Comparison of ENCODE assay signal across 18 cellular contexts in the genomic region with DNA sequence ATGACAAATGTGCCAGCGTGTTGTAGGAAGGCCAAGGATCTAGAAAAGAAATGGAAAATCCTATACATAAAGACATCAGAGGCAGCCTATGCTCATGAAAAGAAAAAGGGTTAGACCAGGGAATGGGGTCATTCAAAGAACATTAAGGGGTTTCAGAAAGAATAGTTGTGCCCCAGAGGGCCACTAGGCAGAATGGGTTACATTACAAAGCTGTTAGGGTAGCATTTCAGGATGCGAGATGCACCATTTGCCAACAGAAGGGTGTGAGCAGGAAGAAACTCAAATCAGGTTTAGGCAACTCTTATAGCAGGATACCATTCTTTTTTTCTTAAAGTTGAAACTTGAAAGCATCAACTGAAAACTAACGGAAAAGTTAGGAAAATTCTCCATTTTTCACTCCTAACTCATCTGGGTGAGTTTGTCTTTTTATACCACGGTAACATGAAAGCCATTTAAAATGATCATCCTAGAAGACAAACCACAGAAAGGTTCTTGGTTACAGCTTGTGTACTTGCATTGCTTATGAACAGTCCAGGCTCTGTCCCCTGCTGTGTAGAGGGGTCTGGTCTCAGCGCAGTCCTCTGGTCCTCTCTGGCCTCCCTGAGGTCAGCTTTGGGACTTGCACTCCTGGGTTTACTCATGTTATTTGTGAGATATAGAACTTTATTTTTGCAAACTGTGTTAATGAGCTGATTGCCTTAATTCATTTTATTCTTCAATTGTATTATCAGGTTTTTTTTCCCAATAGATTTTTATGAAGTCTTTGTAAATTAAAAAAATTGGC.
DNase-seq lines count a peak whose midpoint lies in the region; ATAC-seq, FAIRE-seq and TF ChIP-seq lines count a peak whose summit lies in the region.
"Had no signal": no experiment of that assay in that cellular context is flagged by ENCODE, and none has a peak within 500 bp of the region (broad histone marks: within the 10 kb centered on the region; RNA-seq: fewer than 3 reads in every experiment).

No MANE protein-coding gene starts in this region.

- no peaks in the 10 kb centered on the region for H3K9me2 ChIP-seq in GM23338 (ENCODE audit: insufficient read depth)

- H3K27ac ChIP-seq in GM23338 (ENCODE audit: low read depth) (no peak overlapping the region), H1 (ENCODE audit: low read depth, low read length) (no peak overlapping the region), neural progenitor cell (no peak overlapping the region)
- H3K27ac ChIP-seq: SJSA1 had no signal

- no peak overlapping the region for H3K18ac ChIP-seq in H1 (ENCODE audit: extremely low read depth, low read length)

- DNase-seq in GM23338 (ENCODE audit: low spot score) (peak; percentile 13), NCI-H69 (lab: John Stamatoyannopoulos, UW) (peak; percentile 21), H1 (ENCODE audit: low read depth in 1 of 2, low spot score in 2 of 2) (no peak), neural progenitor cell (ENCODE audit: low spot score) (peak; percentile 24), HFFc6 (no peak), NCI-H226 (no peak)
- DNase-seq: BE2C, DMS79, Karpas-422, NCI-H1694, NCI-H2081, NCI-H446 treated with DMSO at 0.1 percent for 48 hours, NCI-H526 treated with DMSO at 0.1 percent for 48 hours had no signal

- TF ChIP-seq POLR2A in H1 (IDR thresholded peaks at IDR 0.05; ENCODE audit: control extremely low read depth in 1 of 2, low read depth in 2 of 2, low read length in 2 of 2), result no peak

- H3K27me3 Mint-ChIP-seq in GM23338 (ENCODE audit: insufficient read depth, low read depth, poor library complexity) (no peaks in the 10 kb centered on the region), neural progenitor cell (ENCODE audit: insufficient read depth, low read depth) (no peaks in the 10 kb centered on the region), HFFc6 (ENCODE audit: insufficient read depth) (no peaks in the 10 kb centered on the region; the same call in none of the 2 replicates)

- H4K5ac ChIP-seq in H1 (ENCODE audit: insufficient read length, low read depth, low read length), result no peak overlapping the region

- WGBS in H1 (ENCODE audit: extremely low coverage in 1 of 2, insufficient coverage in 1 of 2, insufficient read length in 1 of 2, insufficient replicate concordance in 2 of 2, low coverage in 1 of 2, low lambda C conversion rate in 2 of 2, missing lambda C conversion rate in 1 of 2), 2 experiments, result 68% methylated on average over 5 of the region's 5 CpGs; no CpG with 5 or more reads in 1 of the 2 experiments

- ATAC-seq in GM23338 (peak; percentile 62), HG02763 (IDR thresholded peaks at IDR 0.05; ENCODE audit: unreplicated experiment) (no peak)
- ATAC-seq: Right ventricle myocardium inferior had no signal

- H3F3A ChIP-seq in GM23338 (replicated peaks; ENCODE audit: low read depth) (no peaks in the 10 kb centered on the region), neural progenitor cell (ENCODE audit: low read depth) (no peaks in the 10 kb centered on the region)

- no peak for TF ChIP-seq EP300 in H1 (IDR thresholded peaks at IDR 0.05; ENCODE audit: borderline replicate concordance in 1 of 2, low read depth in 2 of 2, low read length in 2 of 2)

- no peak overlapping the region for H4K91ac ChIP-seq in H1 (replicated peaks; ENCODE audit: insufficient read length, low read length)

- CTCF ChIA-PET in H1 (lab: Charles Lee; ENCODE audit: partially characterized antibody), result interaction anchor here (0.7 to 1.2 kb wide), 6 partner anchors 10 to 184 kb away, joined by 3 to 5 read pairs (median 3); no protein-coding TSS in a partner anchor

- H3K9me3 Mint-ChIP-seq in GM23338, result no peaks in the 10 kb centered on the region
- peaks cover 3% of the 10 kb centered on the region for H3K9me3 Mint-ChIP-seq in neural progenitor cell
- H3K9me3 Mint-ChIP-seq in HFFc6, result no peaks in the 10 kb centered on the region

- H3K23me2 ChIP-seq in H1 (ENCODE audit: low read depth, low read length), result no peaks in the 10 kb centered on the region

- H3K36me3 Mint-ChIP-seq in GM23338 (ENCODE audit: low read depth) (no peaks in the 10 kb centered on the region), neural progenitor cell (no peaks in the 10 kb centered on the region), HFFc6 (ENCODE audit: low read depth) (no peaks in the 10 kb centered on the region)

- no peak overlapping the region for H2BK12ac ChIP-seq in H1 (ENCODE audit: low read depth, low read length)

- H4K20me1 ChIP-seq in GM23338 (replicated peaks; ENCODE audit: insufficient read depth) (no peaks in the 10 kb centered on the region), H1 (replicated peaks in 1 of 2; ENCODE audit: control insufficient read depth in 1 of 2, insufficient read depth in 2 of 2, low read length in 2 of 2) (no peaks in the 10 kb centered on the region), neural progenitor cell (ENCODE audit: low read depth) (no peaks in the 10 kb centered on the region)

- no peak for FAIRE-seq in H1 (lab: Jason Lieb, UNC)
- FAIRE-seq: D721Med had no signal

- H3K27ac Mint-ChIP-seq in GM23338 (no peak overlapping the region), neural progenitor cell (peak overlapping the region; percentile 34), HFFc6 (no peak overlapping the region)

- no peaks in the 10 kb centered on the region for H3K79me1 ChIP-seq in H1 (ENCODE audit: low read depth, low read length)

- H3K4me1 Mint-ChIP-seq in GM23338 (peaks cover 7% of the 10 kb centered on the region), neural progenitor cell (peaks cover 16% of the 10 kb centered on the region), HFFc6 (ENCODE audit: low read depth) (no peaks in the 10 kb centered on the region)

- H3K14ac ChIP-seq in H1 (ENCODE audit: insufficient read length), result no peak overlapping the region

- POLR2A ChIA-PET in H1 (lab: Charles Lee; ENCODE audit: partially characterized antibody), result no interaction called here

- H3K4me3 Mint-ChIP-seq in GM23338 (no peak overlapping the region), neural progenitor cell (no peak overlapping the region), HFFc6 (no peak overlapping the region)

- H3K79me2 ChIP-seq in GM23338 (replicated peaks; ENCODE audit: insufficient read depth), result no peaks in the 10 kb centered on the region
- H3K79me2 ChIP-seq in H1 (ENCODE audit: control insufficient read depth in 1 of 2, insufficient read depth in 2 of 2, low read length in 2 of 2), result no peaks in the 10 kb centered on the region
- no peaks in the 10 kb centered on the region for H3K79me2 ChIP-seq in neural progenitor cell (ENCODE audit: low read depth)

- no peak overlapping the region for H2BK5ac ChIP-seq in H1 (ENCODE audit: low read depth, low read length)

- TF ChIP-seq CTCF in GM23338 (conservative IDR thresholded peaks at IDR 0.05; ENCODE audit: low read depth in 2 of 2) (no peak), H1 (IDR thresholded peaks at IDR 0.05; ENCODE audit: control extremely low read depth in 1 of 3, insufficient read depth in 1 of 3, low read depth in 1 of 3, low read length in 3 of 3) (no peak), neural progenitor cell (IDR thresholded peaks at IDR 0.05) (no peak), HFFc6 (IDR thresholded peaks at IDR 0.05) (no peak)

- no peak overlapping the region for H3K56ac ChIP-seq in H1 (replicated peaks; ENCODE audit: insufficient read length, low read depth, low read length)

- H3K4me1 ChIP-seq in GM23338 (ENCODE audit: insufficient read depth) (no peaks in the 10 kb centered on the region), H1 (replicated peaks in 1 of 4; ENCODE audit: control insufficient read depth in 3 of 4, insufficient read depth in 4 of 4, low read length in 3 of 4) (peaks cover 0 to 4% (median 1%) of the 10 kb centered on the region in 4 experiments; a peak in 4 of 7 replicates), neural progenitor cell (peaks cover 12% of the 10 kb centered on the region)
- H3K4me1 ChIP-seq: BE2C, HAP-1, SJSA1 had no signal

- no peak overlapping the region for H3K9ac ChIP-seq in H1 (replicated peaks in 1 of 4; ENCODE audit: extremely low read depth in 1 of 4, low read depth in 3 of 4, low read length in 3 of 4)
- H3K9ac ChIP-seq in neural progenitor cell, result no peak overlapping the region

- no peaks in the 10 kb centered on the region for H3K36me3 ChIP-seq in GM23338 (ENCODE audit: insufficient read depth)
- H3K36me3 ChIP-seq in H1 (ENCODE audit: control insufficient read depth in 2 of 4, insufficient read depth in 4 of 4, low read length in 3 of 4), result no peaks in the 10 kb centered on the region
- H3K36me3 ChIP-seq in neural progenitor cell, result no peaks in the 10 kb centered on the region
- H3K36me3 ChIP-seq: BE2C, HAP-1, SJSA1 had no signal

- H3K9me3 ChIP-seq in H1 (ENCODE audit: insufficient read depth in 2 of 2, low read depth in 1 of 2, low read length in 1 of 2) (no peaks in the 10 kb centered on the region), neural progenitor cell (ENCODE audit: low read depth) (no peaks in the 10 kb centered on the region)
- H3K9me3 ChIP-seq: BE2C, HAP-1, SJSA1 had no signal

- H3K4me2 ChIP-seq in GM23338 (no peak overlapping the region), H1 (ENCODE audit: insufficient read depth in 1 of 2, low read depth in 2 of 2, low read length in 2 of 2) (no peak overlapping the region), neural progenitor cell (no peak overlapping the region)

- no peak overlapping the region for H2AK5ac ChIP-seq in H1 (ENCODE audit: low read depth, low read length)

- H3K27me3 ChIP-seq in GM23338 (ENCODE audit: insufficient read depth) (no peaks in the 10 kb centered on the region), H1 (replicated peaks in 1 of 4; ENCODE audit: control insufficient read depth in 3 of 4, extremely low read depth in 1 of 4, insufficient read depth in 3 of 4, low read length in 3 of 4) (no peaks in the 10 kb centered on the region), neural progenitor cell (no peaks in the 10 kb centered on the region)
- H3K27me3 ChIP-seq: BE2C, SJSA1 had no signal

- H3K23ac ChIP-seq in H1 (ENCODE audit: insufficient read length), result no peak overlapping the region

- no peak overlapping the region for H3K4me3 ChIP-seq in GM23338
- no peak overlapping the region for H3K4me3 ChIP-seq in H1 (ENCODE audit: extremely low read depth in 1 of 4, insufficient read depth in 2 of 4, low read depth in 3 of 4, low read length in 4 of 4)
- no peak overlapping the region for H3K4me3 ChIP-seq in neural progenitor cell
- H3K4me3 ChIP-seq: HAP-1, SJSA1 had no signal

- no peak overlapping the region for H2BK120ac ChIP-seq in H1 (replicated peaks; ENCODE audit: low read depth, low read length)

- H2BK20ac ChIP-seq in H1 (ENCODE audit: low read length), result no peak overlapping the region

- TF ChIP-seq RAD21 in H1 (IDR thresholded peaks at IDR 0.05 in 1 of 2, conservative IDR thresholded peaks at IDR 0.05 in 1 of 2; ENCODE audit: low read depth in 2 of 2, low read length in 2 of 2), result peak; percentile 26 to 32; a peak in 3 of 4 replicates

- H2BK15ac ChIP-seq in H1 (ENCODE audit: low read length), result no peak overlapping the region

- H3K4ac ChIP-seq in H1 (replicated peaks; ENCODE audit: insufficient read length, low read depth, low read length), result no peak overlapping the region

- H2AFZ ChIP-seq in GM23338 (no peak overlapping the region), H1 (ENCODE audit: low read length) (no peak overlapping the region), neural progenitor cell (replicated peaks) (no peak overlapping the region)

- no peak overlapping the region for H4K8ac ChIP-seq in H1 (ENCODE audit: extremely low read depth, insufficient read depth, low read length)

Comparison
In these comparisons a context has a peak if more than half of its experiments do, and no peak if none do; other contexts are left out.
1. DNase-seq: peak in GM23338 (single experiment), NCI-H69 (single experiment) and neural progenitor cell (single experiment); none in H1 (0 of 2), HFFc6 (single experiment) and NCI-H226 (single experiment).